Comparison of ENCODE assay signal across 1 cellular context in the genomic region with DNA sequence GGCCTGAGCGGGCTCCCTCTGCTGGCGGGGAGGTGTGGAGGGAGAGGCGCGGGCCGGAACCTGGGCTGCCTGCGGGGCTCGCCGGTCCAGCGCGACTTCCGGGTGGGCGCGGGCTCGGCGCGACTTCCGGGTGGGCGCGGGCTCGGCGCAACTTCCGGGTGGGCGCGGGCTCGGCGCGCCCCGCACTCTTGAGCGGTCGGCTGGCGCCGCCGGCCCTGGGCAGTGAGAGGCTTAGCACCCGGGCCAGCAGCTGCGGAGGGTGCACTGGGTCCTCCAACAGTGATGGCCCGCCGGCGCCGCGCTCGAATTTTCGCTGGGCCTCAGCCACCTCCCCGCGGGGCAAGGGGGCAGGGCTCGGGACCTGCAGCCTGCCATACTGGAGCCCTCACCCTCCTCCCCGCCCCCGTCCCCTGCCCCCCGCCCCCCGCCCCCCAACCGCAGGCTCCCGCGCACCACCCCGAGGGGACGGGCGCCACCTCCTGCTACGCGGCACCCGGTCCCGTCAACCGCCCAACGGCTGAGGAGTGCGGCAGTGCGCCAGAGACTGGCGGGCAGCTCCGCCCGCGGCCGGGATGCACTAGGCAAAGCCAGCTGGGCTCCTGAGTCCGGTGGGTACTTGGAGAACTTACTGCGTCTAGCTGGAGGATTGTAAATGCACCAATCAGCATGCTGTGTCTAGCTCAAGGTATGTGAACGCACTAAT.
TF ChIP-seq lines count a peak whose summit lies in the region.
"Not testable (repeated sequence)": the region's sequence is repeated elsewhere in the genome, so short reads cannot be mapped to it uniquely, and the experiment has no call there.

No MANE protein-coding gene starts in this region.

TF ChIP-seq in K562, 482 proteins besides CTCF, POLR2A, EP300 and RAD21 (continued from another document):
- TF ChIP-seq, protein P1, sequence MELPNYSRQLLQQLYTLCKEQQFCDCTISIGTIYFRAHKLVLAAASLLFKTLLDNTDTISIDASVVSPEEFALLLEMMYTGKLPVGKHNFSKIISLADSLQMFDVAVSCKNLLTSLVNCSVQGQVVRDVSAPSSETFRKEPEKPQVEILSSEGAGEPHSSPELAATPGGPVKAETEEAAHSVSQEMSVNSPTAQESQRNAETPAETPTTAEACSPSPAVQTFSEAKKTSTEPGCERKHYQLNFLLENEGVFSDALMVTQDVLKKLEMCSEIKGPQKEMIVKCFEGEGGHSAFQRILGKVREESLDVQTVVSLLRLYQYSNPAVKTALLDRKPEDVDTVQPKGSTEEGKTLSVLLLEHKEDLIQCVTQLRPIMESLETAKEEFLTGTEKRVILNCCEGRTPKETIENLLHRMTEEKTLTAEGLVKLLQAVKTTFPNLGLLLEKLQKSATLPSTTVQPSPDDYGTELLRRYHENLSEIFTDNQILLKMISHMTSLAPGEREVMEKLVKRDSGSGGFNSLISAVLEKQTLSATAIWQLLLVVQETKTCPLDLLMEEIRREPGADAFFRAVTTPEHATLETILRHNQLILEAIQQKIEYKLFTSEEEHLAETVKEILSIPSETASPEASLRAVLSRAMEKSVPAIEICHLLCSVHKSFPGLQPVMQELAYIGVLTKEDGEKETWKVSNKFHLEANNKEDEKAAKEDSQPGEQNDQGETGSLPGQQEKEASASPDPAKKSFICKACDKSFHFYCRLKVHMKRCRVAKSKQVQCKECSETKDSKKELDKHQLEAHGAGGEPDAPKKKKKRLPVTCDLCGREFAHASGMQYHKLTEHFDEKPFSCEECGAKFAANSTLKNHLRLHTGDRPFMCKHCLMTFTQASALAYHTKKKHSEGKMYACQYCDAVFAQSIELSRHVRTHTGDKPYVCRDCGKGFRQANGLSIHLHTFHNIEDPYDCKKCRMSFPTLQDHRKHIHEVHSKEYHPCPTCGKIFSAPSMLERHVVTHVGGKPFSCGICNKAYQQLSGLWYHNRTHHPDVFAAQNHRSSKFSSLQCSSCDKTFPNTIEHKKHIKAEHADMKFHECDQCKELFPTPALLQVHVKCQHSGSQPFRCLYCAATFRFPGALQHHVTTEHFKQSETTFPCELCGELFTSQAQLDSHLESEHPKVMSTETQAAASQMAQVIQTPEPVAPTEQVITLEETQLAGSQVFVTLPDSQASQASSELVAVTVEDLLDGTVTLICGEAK (IDR thresholded peaks at IDR 0.05): peak; percentile 88
- TF ChIP-seq, protein P1 (CRISPR knock-in tag; IDR thresholded peaks at IDR 0.05): not testable (repeated sequence)
- TF ChIP-seq, protein P2, sequence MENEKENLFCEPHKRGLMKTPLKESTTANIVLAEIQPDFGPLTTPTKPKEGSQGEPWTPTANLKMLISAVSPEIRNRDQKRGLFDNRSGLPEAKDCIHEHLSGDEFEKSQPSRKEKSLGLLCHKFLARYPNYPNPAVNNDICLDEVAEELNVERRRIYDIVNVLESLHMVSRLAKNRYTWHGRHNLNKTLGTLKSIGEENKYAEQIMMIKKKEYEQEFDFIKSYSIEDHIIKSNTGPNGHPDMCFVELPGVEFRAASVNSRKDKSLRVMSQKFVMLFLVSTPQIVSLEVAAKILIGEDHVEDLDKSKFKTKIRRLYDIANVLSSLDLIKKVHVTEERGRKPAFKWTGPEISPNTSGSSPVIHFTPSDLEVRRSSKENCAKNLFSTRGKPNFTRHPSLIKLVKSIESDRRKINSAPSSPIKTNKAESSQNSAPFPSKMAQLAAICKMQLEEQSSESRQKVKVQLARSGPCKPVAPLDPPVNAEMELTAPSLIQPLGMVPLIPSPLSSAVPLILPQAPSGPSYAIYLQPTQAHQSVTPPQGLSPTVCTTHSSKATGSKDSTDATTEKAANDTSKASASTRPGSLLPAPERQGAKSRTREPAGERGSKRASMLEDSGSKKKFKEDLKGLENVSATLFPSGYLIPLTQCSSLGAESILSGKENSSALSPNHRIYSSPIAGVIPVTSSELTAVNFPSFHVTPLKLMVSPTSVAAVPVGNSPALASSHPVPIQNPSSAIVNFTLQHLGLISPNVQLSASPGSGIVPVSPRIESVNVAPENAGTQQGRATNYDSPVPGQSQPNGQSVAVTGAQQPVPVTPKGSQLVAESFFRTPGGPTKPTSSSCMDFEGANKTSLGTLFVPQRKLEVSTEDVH (IDR thresholded peaks at IDR 0.05; ENCODE audit: low read depth, partially characterized antibody): peak; percentile 54
- TF ChIP-seq CREM (IDR thresholded peaks at IDR 0.05; ENCODE audit: low read depth) (peak; percentile 68), CXXC5 (CRISPR knock-in tag; IDR thresholded peaks at IDR 0.05) (peak; percentile 46; the same call in 1 of the 2 replicates), PHF8 (IDR thresholded peaks at IDR 0.05; ENCODE audit: borderline replicate concordance, low read length) (peak; percentile 25; the same call in 1 of the 2 replicates), ELF2 (CRISPR knock-in tag; IDR thresholded peaks at IDR 0.05) (peak; percentile 87), CREB1 (IDR thresholded peaks at IDR 0.05) (0 out of 2 replicates have a peak, but pooled peaks have one; percentile 19)
- TF ChIP-seq, protein P3, sequence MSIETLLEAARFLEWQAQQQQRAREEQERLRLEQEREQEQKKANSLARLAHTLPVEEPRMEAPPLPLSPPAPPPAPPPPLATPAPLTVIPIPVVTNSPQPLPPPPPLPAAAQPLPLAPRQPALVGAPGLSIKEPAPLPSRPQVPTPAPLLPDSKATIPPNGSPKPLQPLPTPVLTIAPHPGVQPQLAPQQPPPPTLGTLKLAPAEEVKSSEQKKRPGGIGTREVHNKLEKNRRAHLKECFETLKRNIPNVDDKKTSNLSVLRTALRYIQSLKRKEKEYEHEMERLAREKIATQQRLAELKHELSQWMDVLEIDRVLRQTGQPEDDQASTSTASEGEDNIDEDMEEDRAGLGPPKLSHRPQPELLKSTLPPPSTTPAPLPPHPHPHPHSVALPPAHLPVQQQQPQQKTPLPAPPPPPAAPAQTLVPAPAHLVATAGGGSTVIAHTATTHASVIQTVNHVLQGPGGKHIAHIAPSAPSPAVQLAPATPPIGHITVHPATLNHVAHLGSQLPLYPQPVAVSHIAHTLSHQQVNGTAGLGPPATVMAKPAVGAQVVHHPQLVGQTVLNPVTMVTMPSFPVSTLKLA (conservative IDR thresholded peaks at IDR 0.05): 0 out of 4 replicates have a peak, but pooled peaks of 1 of the 2 experiments have one; percentile 39
- TF ChIP-seq CREB1 (CRISPR knock-in tag; IDR thresholded peaks at IDR 0.05): not testable (repeated sequence)
TF ChIP-seq in K562: peak in this region for 19; not testable (repeated sequence) for 463.
